Comparison of ENCODE assay signal across 9 cellular contexts in the genomic region with DNA sequence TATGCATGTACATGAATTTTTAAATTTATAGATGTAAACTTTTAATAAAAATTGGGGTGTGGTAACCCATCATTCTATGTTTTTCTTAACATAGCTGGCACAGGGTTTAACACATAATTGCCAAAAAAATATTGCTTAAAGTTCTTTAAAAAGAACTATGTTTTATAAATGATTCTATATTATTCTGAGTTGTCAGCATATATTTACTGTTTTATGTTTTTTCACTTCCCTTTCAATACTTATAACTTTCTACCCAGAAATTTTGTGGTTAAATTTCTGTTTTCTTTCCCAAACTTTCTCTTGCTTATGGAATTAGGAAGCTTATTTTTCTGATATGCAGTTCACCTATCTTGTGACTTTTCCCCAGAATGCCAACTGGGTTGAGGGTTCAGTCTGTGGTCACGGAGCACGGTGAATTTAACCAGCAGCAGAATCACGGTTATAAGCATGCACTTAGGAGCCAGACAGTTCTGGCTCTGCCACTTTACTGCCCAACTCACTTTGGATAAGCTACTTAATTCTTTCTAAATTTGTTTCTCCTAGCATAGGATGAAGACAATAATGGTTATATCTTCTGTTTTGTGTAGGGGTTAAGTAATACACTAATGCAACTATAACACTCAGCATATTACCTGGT. TPM values are rescaled to one million over a fixed set of nuclear protein-coding genes. Genes with fewer than 3 reads are reported as not detected.
DNase-seq lines count a peak whose midpoint lies in the region; ATAC-seq, FAIRE-seq and TF ChIP-seq lines count a peak whose summit lies in the region.
"Not testable (repeated sequence)": the region's sequence is repeated elsewhere in the genome, so short reads cannot be mapped to it uniquely, and the experiment has no call there.
"Had no signal": no experiment of that assay in that cellular context is flagged by ENCODE, and none has a peak within 500 bp of the region (broad histone marks: within the 10 kb centered on the region; RNA-seq: fewer than 3 reads in every experiment).

No MANE protein-coding gene starts in this region.

- H3K4me1 ChIP-seq in GM23248 (ENCODE audit: insufficient read depth), result peaks cover 24% of the 10 kb centered on the region
- not testable (repeated sequence) for H3K4me1 ChIP-seq in keratinocyte (ENCODE audit: control insufficient read depth, extremely low read depth, insufficient read depth, low read length); smooth muscle cell (ENCODE audit: low read depth)

- ATAC-seq in Right ventricle myocardium inferior, result peak; percentile 45

- not testable (repeated sequence) for H3K27me3 ChIP-seq in GM23248 (replicated peaks; ENCODE audit: insufficient read depth); keratinocyte (ENCODE audit: control insufficient read depth, extremely low read depth, insufficient read depth, low read length); smooth muscle cell (ENCODE audit: low read depth)

- H3K9me3 ChIP-seq in GM23248 (ENCODE audit: low read depth); SK-N-MC (ENCODE audit: low read depth, low read length); keratinocyte (ENCODE audit: control insufficient read depth, low read depth, low read length); smooth muscle cell (replicated peaks; ENCODE audit: low read depth): not testable (repeated sequence)

- 0 out of 2 replicates have a peak, but pooled peaks cover 10% of the 10 kb centered on the region for H3F3A ChIP-seq in GM23248 (ENCODE audit: insufficient read depth)
- H3F3A ChIP-seq in smooth muscle cell (ENCODE audit: low read depth), result not testable (repeated sequence)

- in situ Hi-C loops in GM23248 (cut with MboI), result not testable (repeated sequence)

- H3K9me2 ChIP-seq in GM23248 (ENCODE audit: insufficient read depth), result not testable (repeated sequence)

- not testable (repeated sequence) for TF ChIP-seq CTCF in keratinocyte (optimal IDR thresholded peaks at IDR 0.05 in 1 of 3, IDR thresholded peaks at IDR 0.05 in 1 of 3, conservative IDR thresholded peaks at IDR 0.05 in 1 of 3; ENCODE audit: extremely low read depth in 1 of 3, insufficient read depth in 2 of 3, low read length in 3 of 3); smooth muscle cell (IDR thresholded peaks at IDR 0.05; ENCODE audit: borderline replicate concordance, insufficient read depth, poor library complexity, severe bottlenecking)

- H3K4me2 ChIP-seq in GM23248 (ENCODE audit: unreplicated experiment) (peak overlapping the region; percentile 41), smooth muscle cell (peak overlapping the region; percentile 3)
- H3K4me2 ChIP-seq in keratinocyte (ENCODE audit: control insufficient read depth, extremely low read depth, insufficient read depth, low read depth, low read length), result not testable (repeated sequence)

- intact Hi-C loops in Right ventricle myocardium inferior (cut with DNase I), result not testable (repeated sequence)

- not testable (repeated sequence) for H3K9ac ChIP-seq in GM23248; SK-N-MC (ENCODE audit: insufficient read length); keratinocyte (ENCODE audit: control insufficient read depth, extremely low read depth, insufficient read depth, low read length); smooth muscle cell (ENCODE audit: low read depth)

- not testable (repeated sequence) for H4K20me1 ChIP-seq in GM23248 (ENCODE audit: insufficient read depth); keratinocyte (ENCODE audit: control insufficient read depth, extremely low read depth, insufficient read depth, low read length); smooth muscle cell (ENCODE audit: low read depth)

- not testable (repeated sequence) for H3K27ac ChIP-seq in GM23248; keratinocyte (ENCODE audit: control insufficient read depth, insufficient read depth, low read length); smooth muscle cell (ENCODE audit: low read depth)
- peak overlapping the region; percentile 82 for H3K27ac ChIP-seq in SK-N-MC

- dilution Hi-C loops in keratinocyte (cut with MboI; ENCODE audit: extremely low pct_ligation_motif_present, low sequenced_read_pairs), result not testable (repeated sequence)

- WGBS in GM23248 (ENCODE audit: low coverage in 1 of 2, low lambda C conversion rate in 2 of 2, missing lambda C conversion rate in 2 of 2), 2 experiments, result 71 to 72% methylated on average over 3 of the region's 3 CpGs
- WGBS in smooth muscle cell (ENCODE audit: low lambda C conversion rate), result 81% methylated on average over 3 of the region's 3 CpGs

- H3K9me1 ChIP-seq in keratinocyte (ENCODE audit: control insufficient read depth, extremely low read depth, insufficient read depth, low read length), result not testable (repeated sequence)

- H3K4me3 ChIP-seq in GM23248; keratinocyte (ENCODE audit: control insufficient read depth in 2 of 3, extremely low read depth in 1 of 3, insufficient read depth in 2 of 3, low read depth in 1 of 3, low read length in 3 of 3); smooth muscle cell: not testable (repeated sequence)
- peak overlapping the region; percentile 70 for H3K4me3 ChIP-seq in SK-N-MC

- not testable (repeated sequence) for H2AFZ ChIP-seq in GM23248; keratinocyte (ENCODE audit: control insufficient read depth, low read length); smooth muscle cell (ENCODE audit: low read depth)

- H3K36me3 ChIP-seq in GM23248 (ENCODE audit: low read depth); SK-N-MC (ENCODE audit: insufficient read depth, low read length); keratinocyte (ENCODE audit: control insufficient read depth in 2 of 2, extremely low read depth in 1 of 2, insufficient read depth in 2 of 2, low read length in 2 of 2); smooth muscle cell (ENCODE audit: low read depth): not testable (repeated sequence)

- DNase-seq in GM12892 (ENCODE audit: insufficient read length); GM23248; SK-N-MC (ENCODE audit: low read depth, low spot score); Right ventricle myocardium inferior (ENCODE audit: missing footprints); keratinocyte (ENCODE audit: low read depth, low spot score); smooth muscle cell (lab: John Stamatoyannopoulos, UW; ENCODE audit: unreplicated experiment): not testable (repeated sequence)

- TF ChIP-seq POLR2A in GM12892 (IDR thresholded peaks at IDR 0.05; ENCODE audit: low read depth, low read length), result not testable (repeated sequence)

- FAIRE-seq in GM12892 (lab: Jason Lieb, UNC), result peak; percentile 68
- peak; percentile 24 for FAIRE-seq in colon (lab: Jason Lieb, UNC)
- peak; percentile 58 for FAIRE-seq in keratinocyte (lab: Jason Lieb, UNC)

- not testable (repeated sequence) for H3K79me2 ChIP-seq in GM23248 (ENCODE audit: insufficient read depth); keratinocyte (ENCODE audit: control insufficient read depth, insufficient read depth, low read length); smooth muscle cell (ENCODE audit: low read depth)

RNA-seq across cellular contexts. Expression of a gene that starts 6.2 kb away (rescaled TPM):
- 0.30 TPM for polyA plus RNA-seq in GM12892 (2012; ENCODE audit: missing spikeins)
- 22.5 and 25.9 TPM in 2 replicates for total RNA-seq in GM23248 (2014; rRNA removed; shearing (Covaris generic))
- polyA plus RNA-seq in GM23248 (2016; fragmentation: Nextera tagmentation; extraction: Ambion mirVana) (84.7 and 87.0 TPM in 2 replicates), keratinocyte (0.23 to 1.0 TPM (median 0.63 TPM) in 3 replicates), smooth muscle cell (22.3 and 31.2 TPM in 2 replicates)
- total RNA-seq in Right ventricle myocardium inferior (21.6 TPM), smooth muscle cell (13.4 and 18.9 TPM in 2 replicates)
- polyA plus RNA-seq in keratinocyte (2011; ENCODE audit: low read depth), result not detected
- 0.47 and 0.49 TPM in 2 replicates for polyA plus RNA-seq in keratinocyte (2011; cell fraction: cytosol; rRNA removed)
- polyA plus RNA-seq in keratinocyte (2011; cell fraction: nucleus; rRNA removed), result 0.13 and 0.23 TPM in 2 replicates
- polyA plus RNA-seq in keratinocyte (2012; ENCODE audit: low replicate concordance), result 1.1 TPM in 1 of 2 replicates, not detected in the other
- polyA minus RNA-seq in keratinocyte, result 0.06 to 0.43 TPM (median 0.13 TPM) in 3 replicates
- polyA minus RNA-seq in keratinocyte (2011; cell fraction: cytosol; rRNA and poly(A)+ RNA removed), result not detected
- polyA minus RNA-seq in keratinocyte (2011; cell fraction: nucleus; rRNA and poly(A)+ RNA removed), result 0.11 TPM in 1 of 2 replicates, not detected in the other
- total RNA-seq: CD4-positive, alpha-beta T cell had no signal

RNA-seq across cellular contexts. Expression of a gene that starts 9.0 kb away (rescaled TPM):
- polyA plus RNA-seq in GM12892 (2012; ENCODE audit: missing spikeins), result not detected
- not detected in 2 replicates for total RNA-seq in GM23248 (2014; rRNA removed; shearing (Covaris generic))
- not detected in 2 replicates for polyA plus RNA-seq in GM23248 (2016; fragmentation: Nextera tagmentation; extraction: Ambion mirVana)
- not detected for total RNA-seq in Right ventricle myocardium inferior
- not detected in 3 replicates for polyA plus RNA-seq in keratinocyte
- not detected for polyA plus RNA-seq in keratinocyte (2011; ENCODE audit: low read depth)
- not detected in 2 replicates for polyA plus RNA-seq in keratinocyte (2011; cell fraction: cytosol; rRNA removed)
- not detected in 2 replicates for polyA plus RNA-seq in keratinocyte (2011; cell fraction: nucleus; rRNA removed)
- polyA plus RNA-seq in keratinocyte (2012; ENCODE audit: low replicate concordance), result not detected in 2 replicates
- not detected in 3 replicates for polyA minus RNA-seq in keratinocyte
- not detected for polyA minus RNA-seq in keratinocyte (2011; cell fraction: cytosol; rRNA and poly(A)+ RNA removed)
- polyA minus RNA-seq in keratinocyte (2011; cell fraction: nucleus; rRNA and poly(A)+ RNA removed), result not detected in 2 replicates
- not detected in 2 replicates for total RNA-seq in smooth muscle cell
- not detected in 2 replicates for polyA plus RNA-seq in smooth muscle cell
- total RNA-seq: CD4-positive, alpha-beta T cell; SK-MEL-5 had no signal

RNA-seq across cellular contexts. Expression of a gene that starts 24.8 kb away (rescaled TPM):
- polyA plus RNA-seq in GM12892 (2012; ENCODE audit: missing spikeins), result 0.51 TPM
- total RNA-seq in GM23248 (2014; rRNA removed; shearing (Covaris generic)), result 435 and 654 TPM in 2 replicates
- polyA plus RNA-seq in GM23248 (2016; fragmentation: Nextera tagmentation; extraction: Ambion mirVana) (706 and 730 TPM in 2 replicates), keratinocyte (46.0 to 138 TPM (median 87.2 TPM) in 3 replicates), smooth muscle cell (104 and 145 TPM in 2 replicates)
- total RNA-seq in Right ventricle myocardium inferior (2.4 TPM), smooth muscle cell (139 TPM in 2 replicates)
- 1.4 TPM for polyA plus RNA-seq in keratinocyte (2011; ENCODE audit: low read depth)
- 47.5 and 74.1 TPM in 2 replicates for polyA plus RNA-seq in keratinocyte (2011; cell fraction: cytosol; rRNA removed)
- 60.6 and 69.1 TPM in 2 replicates for polyA plus RNA-seq in keratinocyte (2011; cell fraction: nucleus; rRNA removed)
- 1.7 and 125 TPM in 2 replicates for polyA plus RNA-seq in keratinocyte (2012; ENCODE audit: low replicate concordance)
- polyA minus RNA-seq in keratinocyte, result 23.6 to 72.7 TPM (median 30.3 TPM) in 3 replicates
- 42.0 TPM for polyA minus RNA-seq in keratinocyte (2011; cell fraction: cytosol; rRNA and poly(A)+ RNA removed)
- polyA minus RNA-seq in keratinocyte (2011; cell fraction: nucleus; rRNA and poly(A)+ RNA removed), result 33.7 and 34.1 TPM in 2 replicates
- total RNA-seq: CD4-positive, alpha-beta T cell had no signal

Comparison
In these comparisons a context has a peak if more than half of its experiments do, and no peak if none do; other contexts are left out.
1. RNA of a gene that starts 24.8 kb away (total RNA-seq): 435 to 654 TPM in GM23248 and 139 TPM in smooth muscle cell; 2.4 TPM in Right ventricle myocardium inferior (single experiment); every median in the first group is over 10 times any median in the second.